1 cellular context compared by ENCODE assay signal in the genomic region with DNA sequence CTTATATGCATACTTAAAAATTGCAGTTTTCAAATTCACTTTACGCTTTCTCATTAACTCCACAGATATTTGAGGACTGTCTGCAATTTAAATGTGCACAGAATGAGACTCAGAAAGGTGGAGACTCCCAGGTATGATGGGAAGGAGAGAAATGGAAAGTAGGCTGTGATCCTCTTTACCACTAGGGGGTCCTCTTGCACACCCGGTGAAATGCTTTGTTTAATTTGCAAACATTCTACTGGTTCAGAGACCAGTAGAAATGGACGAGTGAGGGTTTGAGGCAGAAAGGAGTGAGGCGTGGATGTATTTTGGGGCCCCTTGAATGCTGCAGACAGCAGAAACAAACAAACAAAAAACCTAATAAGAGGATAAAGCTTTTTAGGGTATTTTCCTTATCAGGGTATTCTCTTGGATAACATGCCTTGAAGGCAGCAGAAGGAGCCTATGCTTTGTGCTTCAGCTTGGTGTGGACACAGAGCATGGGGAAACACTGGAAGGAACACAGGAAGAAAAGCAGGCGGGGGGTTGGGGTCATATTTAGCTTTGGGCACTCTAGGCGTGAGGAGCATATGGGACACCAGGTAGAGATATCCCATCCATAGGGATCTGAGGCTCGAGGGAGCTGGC.
TF ChIP-seq lines count a peak whose summit lies in the region.

No MANE protein-coding gene starts in this region.

TF ChIP-seq in SK-N-SH treated with all-trans-retinoic acid at 6 μM for 48 hours, 23 proteins besides CTCF, POLR2A, EP300 and RAD21 (continued from another document):
- TF ChIP-seq TCF4 (CRISPR knock-in tag; IDR thresholded peaks at IDR 0.05; ENCODE audit: borderline replicate concordance): no peak
